8 cellular contexts compared by ENCODE assay signal in the genomic region with DNA sequence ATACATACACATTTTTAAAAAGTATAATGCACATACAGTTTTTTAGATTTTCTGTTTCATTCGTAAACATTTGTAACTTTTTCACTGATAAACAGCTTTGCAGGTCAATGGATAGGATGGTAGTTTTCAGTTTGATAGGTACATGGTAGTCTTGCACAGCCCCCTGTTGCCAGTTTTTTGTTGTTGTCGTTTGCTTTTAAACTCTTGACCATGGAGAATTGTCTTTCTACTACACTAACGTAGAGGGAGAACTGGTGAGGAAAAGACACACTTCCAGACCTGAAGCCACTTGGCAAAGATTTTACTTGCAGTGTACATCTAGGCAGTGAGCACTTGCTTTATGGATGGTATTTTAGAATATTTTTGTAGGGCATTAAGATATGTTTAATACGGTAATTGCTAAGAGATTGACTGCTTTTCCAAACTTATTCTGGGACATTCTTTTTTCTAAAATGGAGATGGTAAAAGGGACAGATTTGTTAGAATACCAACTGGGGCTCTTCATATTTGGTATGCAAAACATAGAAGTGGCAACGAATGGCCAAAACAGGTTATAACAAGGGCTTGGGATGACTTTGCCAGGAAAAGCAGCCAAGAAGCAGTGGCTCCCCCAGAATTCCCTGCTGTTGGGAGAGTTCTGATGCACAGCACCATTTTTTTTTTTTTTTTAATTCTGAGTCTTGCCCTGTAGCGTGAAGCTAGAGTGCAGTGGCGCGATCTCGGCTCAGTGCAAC. TPM values are rescaled to one million over a fixed set of nuclear protein-coding genes. Genes with fewer than 3 reads are reported as not detected.
DNase-seq lines count a peak whose midpoint lies in the region; ATAC-seq lines count a peak whose summit lies in the region.

No MANE protein-coding gene starts in this region.

- no peak for DNase-seq in activated T-cell treated with anti-CD3 and anti-CD28 coated beads, Interleukin-2, amount 50 U/mL, for 4 hours
- no peak for DNase-seq in activated T-cell treated with anti-CD3 and anti-CD28 coated beads, Interleukin-2, amount 50 U/mL, for 1 hour
- no peak for DNase-seq in activated T-helper 1 cell treated with anti-CD3 and anti-CD28 coated beads, Interleukin-12 subunit alpha, Interleukin-12 subunit beta, Interleukin-2, Interleukin-4 antibody, amounts not matched to agents 30 ng/mL and 10 ng/mL and 1 ng/mL, durations not matched to agents 14 hours and 24 hours and 36 hours (ENCODE audit: low spot score)
- DNase-seq in superior temporal gyrus (ENCODE audit: extremely low spot score) (peak; percentile 67), A172 (ENCODE audit: low spot score) (no peak)

- ATAC-seq in activated T-cell treated with anti-CD3 and anti-CD28 coated beads, Interleukin-2, amount 50 U/mL, for 4 hours = no peak
- ATAC-seq in GM18502 (IDR thresholded peaks at IDR 0.05; ENCODE audit: poor library complexity, unreplicated experiment) = no peak
- no peak for ATAC-seq in HG02759 (IDR thresholded peaks at IDR 0.05; ENCODE audit: unreplicated experiment)

- intact Hi-C loops in activated T-helper 1 cell treated with anti-CD3 and anti-CD28 coated beads, Interleukin-12 subunit alpha, Interleukin-12 subunit beta, Interleukin-2, Interleukin-4 antibody, amounts not matched to agents 30 ng/mL and 10 ng/mL and 1 ng/mL, durations not matched to agents 14 hours and 24 hours and 36 hours (cut with micrococcal nuclease) = loop anchor here (2.0 to 5.0 kb wide), 2 partner anchors 193 to 448 kb away; partner anchors contain the start of gene ZNF337

- H3K27ac Mint-ChIP-seq in activated T-helper 1 cell treated with anti-CD3 and anti-CD28 coated beads, Interleukin-12 subunit alpha, Interleukin-12 subunit beta, Interleukin-2, Interleukin-4 antibody, amounts not matched to agents 30 ng/mL and 10 ng/mL and 1 ng/mL, durations not matched to agents 14 hours and 24 hours and 36 hours = peak overlapping the region; percentile 79

- H3K4me3 Mint-ChIP-seq in activated T-cell treated with anti-CD3 and anti-CD28 coated beads, Interleukin-2, amount 50 U/mL, for 4 hours = peak overlapping the region; percentile 88
- peak overlapping the region; percentile 92 for H3K4me3 Mint-ChIP-seq in activated T-helper 1 cell treated with anti-CD3 and anti-CD28 coated beads, Interleukin-12 subunit alpha, Interleukin-12 subunit beta, Interleukin-2, Interleukin-4 antibody, amounts not matched to agents 30 ng/mL and 10 ng/mL and 1 ng/mL, durations not matched to agents 14 hours and 24 hours and 36 hours

- no peaks in the 10 kb centered on the region for H3K9me3 Mint-ChIP-seq in activated T-cell treated with anti-CD3 and anti-CD28 coated beads, Interleukin-2, amount 50 U/mL, for 4 hours
- no peaks in the 10 kb centered on the region for H3K9me3 Mint-ChIP-seq in activated T-helper 1 cell treated with anti-CD3 and anti-CD28 coated beads, Interleukin-12 subunit alpha, Interleukin-12 subunit beta, Interleukin-2, Interleukin-4 antibody, amounts not matched to agents 30 ng/mL and 10 ng/mL and 1 ng/mL, durations not matched to agents 14 hours and 24 hours and 36 hours

- H3K4me3 ChIP-seq in iPS-11a (ENCODE audit: low read depth, low read length) = peak overlapping the region; percentile 73

- H3K27me3 Mint-ChIP-seq in activated T-cell treated with anti-CD3 and anti-CD28 coated beads, Interleukin-2, amount 50 U/mL, for 4 hours (ENCODE audit: low read depth) = no peaks in the 10 kb centered on the region
- H3K27me3 Mint-ChIP-seq in activated T-helper 1 cell treated with anti-CD3 and anti-CD28 coated beads, Interleukin-12 subunit alpha, Interleukin-12 subunit beta, Interleukin-2, Interleukin-4 antibody, amounts not matched to agents 30 ng/mL and 10 ng/mL and 1 ng/mL, durations not matched to agents 14 hours and 24 hours and 36 hours (ENCODE audit: insufficient read depth) = no peaks in the 10 kb centered on the region

- peaks cover 45% of the 10 kb centered on the region for H3K4me1 Mint-ChIP-seq in activated T-cell treated with anti-CD3 and anti-CD28 coated beads, Interleukin-2, amount 50 U/mL, for 4 hours (ENCODE audit: low read depth)
- H3K4me1 Mint-ChIP-seq in activated T-helper 1 cell treated with anti-CD3 and anti-CD28 coated beads, Interleukin-12 subunit alpha, Interleukin-12 subunit beta, Interleukin-2, Interleukin-4 antibody, amounts not matched to agents 30 ng/mL and 10 ng/mL and 1 ng/mL, durations not matched to agents 14 hours and 24 hours and 36 hours (ENCODE audit: low read depth) = peaks cover 43% of the 10 kb centered on the region

- peaks cover 4% of the 10 kb centered on the region for H3K36me3 Mint-ChIP-seq in activated T-cell treated with anti-CD3 and anti-CD28 coated beads, Interleukin-2, amount 50 U/mL, for 4 hours (ENCODE audit: insufficient read depth)
- H3K36me3 Mint-ChIP-seq in activated T-helper 1 cell treated with anti-CD3 and anti-CD28 coated beads, Interleukin-12 subunit alpha, Interleukin-12 subunit beta, Interleukin-2, Interleukin-4 antibody, amounts not matched to agents 30 ng/mL and 10 ng/mL and 1 ng/mL, durations not matched to agents 14 hours and 24 hours and 36 hours (ENCODE audit: low read depth) = peaks cover 2% of the 10 kb centered on the region

RNA-seq across cellular contexts. Expression of gene PYGB, which starts 1.5 kb away (rescaled TPM):
- total RNA-seq in activated T-cell treated with anti-CD3 and anti-CD28 coated beads, Interleukin-2, amount 50 U/mL, for 4 hours = 10 to 100 TPM; 32.5 to 37.6 (median 34.6) TPM
- total RNA-seq in activated T-helper 1 cell treated with anti-CD3 and anti-CD28 coated beads, Interleukin-12 subunit alpha, Interleukin-12 subunit beta, Interleukin-2, Interleukin-4 antibody, amounts not matched to agents 30 ng/mL and 10 ng/mL and 1 ng/mL, durations not matched to agents 14 hours and 24 hours and 36 hours = 36.8 and 38.5 TPM in 2 replicates
- total RNA-seq in A172 (2014; rRNA removed; shearing (Covaris generic)) = 91.8 and 118 TPM in 2 replicates

RNA-seq across cellular contexts. Expression of gene ENTPD6, which starts 53.9 kb away (rescaled TPM):
- 10 to 100 TPM; 43.4 to 51.2 (median 47.1) TPM for total RNA-seq in activated T-cell treated with anti-CD3 and anti-CD28 coated beads, Interleukin-2, amount 50 U/mL, for 4 hours
- 42.5 and 43.5 TPM in 2 replicates for total RNA-seq in activated T-helper 1 cell treated with anti-CD3 and anti-CD28 coated beads, Interleukin-12 subunit alpha, Interleukin-12 subunit beta, Interleukin-2, Interleukin-4 antibody, amounts not matched to agents 30 ng/mL and 10 ng/mL and 1 ng/mL, durations not matched to agents 14 hours and 24 hours and 36 hours
- total RNA-seq in A172 (2014; rRNA removed; shearing (Covaris generic)) = 62.4 and 69.7 TPM in 2 replicates
